ENCODE assay signal across 8 cellular contexts in the genomic region with DNA sequence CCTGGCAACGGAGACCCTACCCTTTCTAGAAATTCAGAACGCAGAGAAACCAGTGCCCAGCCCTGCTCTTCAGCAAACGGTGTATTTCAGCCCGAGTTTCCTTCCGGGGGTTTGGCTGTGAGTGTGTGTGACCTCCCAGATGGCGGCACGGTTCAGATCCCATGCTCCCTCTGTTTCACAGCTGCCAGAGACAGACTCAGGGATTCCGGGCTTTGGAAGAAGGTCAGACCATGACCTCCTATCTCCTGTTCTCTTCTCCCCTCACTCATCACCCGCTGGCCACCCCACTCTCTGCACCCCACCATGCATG.
DNase-seq lines count a peak whose midpoint lies in the region; ATAC-seq and TF ChIP-seq lines count a peak whose summit lies in the region.

No MANE protein-coding gene starts in this region.

- H3K36me3 ChIP-seq in IMR-90 (ENCODE audit: control insufficient read depth, insufficient read depth, low read length), result no peaks in the 10 kb centered on the region

- TF ChIP-seq RAD21 in IMR-90 (IDR thresholded peaks at IDR 0.05; ENCODE audit: low read length), result no peak

- no peaks in the 10 kb centered on the region for H3K4me1 Mint-ChIP-seq in stimulated activated memory B cell treated with anti-CD40 and anti-IgM and Interleukin-4, amounts not matched to agents 10 μg/mL and 1 μg/mL and 100 μg/mL, for 72 hours

- peak overlapping the region; percentile 55; the same call in 1 of the 2 replicates for H3K14ac ChIP-seq in IMR-90 (replicated peaks; ENCODE audit: low read depth, low read length)

- no peak overlapping the region for H3K56ac ChIP-seq in IMR-90 (ENCODE audit: extremely low read depth, insufficient read depth, low read length)

- TF ChIP-seq POLR2A in IMR-90 (IDR thresholded peaks at IDR 0.05; ENCODE audit: low read depth, low read length), result no peak
- TF ChIP-seq POLR2A in lower leg skin (IDR thresholded peaks at IDR 0.05), result no peak

- DNase-seq in IMR-90 (no peak), dorsolateral prefrontal cortex (peak in 1 of 10 donors; percentile 41), lower leg skin (ENCODE audit: low spot score in 2 of 2) (no peak), NAMALWA (ENCODE audit: low spot score) (no peak), GM10248 (ENCODE audit: extremely low spot score) (no peak), NCI-H1417 treated with DMSO at 0.1 percent for 48 hours (lab: John Stamatoyannopoulos, UW) (no peak)
- no peak for DNase-seq in activated naive CD4-positive, alpha-beta T cell treated with Interleukin-2 at 50 U/mL for 16 hours

- no peaks in the 10 kb centered on the region for H3K36me3 Mint-ChIP-seq in stimulated activated memory B cell treated with anti-CD40 and anti-IgM and Interleukin-4, amounts not matched to agents 10 μg/mL and 1 μg/mL and 100 μg/mL, for 72 hours

- peaks cover 10% of the 10 kb centered on the region for H3K9me1 ChIP-seq in IMR-90 (ENCODE audit: insufficient read depth, low read length)

- H3K27ac ChIP-seq in IMR-90 (ENCODE audit: insufficient read depth, low read length) (no peak overlapping the region), dorsolateral prefrontal cortex (peak overlapping the region in 24 of 59 donors; percentile 27 to 94 (median 68))

- no TSS peak for BruUV-seq in IMR-90 (replicated peaks; lab: Mats Ljungman, UMichigan)

- peak; percentile 28 for ATAC-seq in IMR-90 (ENCODE audit: low read depth)
- ATAC-seq in stimulated activated memory B cell treated with anti-CD40 and anti-IgM and Interleukin-4, amounts not matched to agents 10 μg/mL and 1 μg/mL and 100 μg/mL, for 72 hours, result no peak

- H3K4me3 Mint-ChIP-seq in stimulated activated memory B cell treated with anti-CD40 and anti-IgM and Interleukin-4, amounts not matched to agents 10 μg/mL and 1 μg/mL and 100 μg/mL, for 72 hours, result peak overlapping the region; percentile 6

- H4K8ac ChIP-seq in IMR-90 (ENCODE audit: low read depth in 2 of 2, low read length in 2 of 2), result peak overlapping the region; percentile 56; a peak in 3 of 4 replicates

- peaks cover 8% of the 10 kb centered on the region for H3K4me1 ChIP-seq in IMR-90 (ENCODE audit: control insufficient read depth, insufficient read depth, low read length)

- peak overlapping the region; percentile 53; the same call in 1 of the 2 replicates for H3K4me3 ChIP-seq in IMR-90 (ENCODE audit: insufficient read depth, low read depth, low read length)
- H3K4me3 ChIP-seq in dorsolateral prefrontal cortex, result peak overlapping the region in 58 of 59 donors; percentile 49 to 85 (median 71)
- H3K4me3 ChIP-seq in lower leg skin (ENCODE audit: low read depth, poor library complexity, severe bottlenecking), result peak overlapping the region; percentile 47

- H2AK9ac ChIP-seq in IMR-90 (replicated peaks; ENCODE audit: low read depth, low read length, poor library complexity), result no peak overlapping the region

- H2BK15ac ChIP-seq in IMR-90 (ENCODE audit: low read depth, low read length), result no peak overlapping the region; the same call in 2 of the 3 replicates

- H2AFZ ChIP-seq in IMR-90 (replicated peaks; ENCODE audit: low read length, poor library complexity), result peak overlapping the region; percentile 95

- H3K27me3 ChIP-seq in IMR-90 (ENCODE audit: control insufficient read depth, insufficient read depth, low read length), result no peaks in the 10 kb centered on the region
- peaks cover 0 to 26% (median 0%) of the 10 kb centered on the region in 45 donors for H3K27me3 ChIP-seq in dorsolateral prefrontal cortex

- peak overlapping the region; percentile 2; the same call in 1 of the 2 replicates for H2AK5ac ChIP-seq in IMR-90 (ENCODE audit: low read depth, low read length)

- H4K20me1 ChIP-seq in IMR-90 (ENCODE audit: insufficient read depth, low read length), result no peaks in the 10 kb centered on the region

- WGBS in IMR-90 (ENCODE audit: extremely low coverage in 2 of 2, insufficient read length in 1 of 2), 2 experiments, result no CpG with 5 or more reads among the region's 9 CpGs
- 13 to 17% methylated on average over 5 to 7 of the region's 9 CpGs for WGBS in lower leg skin, 2 donors

- no peak overlapping the region for H2BK5ac ChIP-seq in IMR-90 (ENCODE audit: low read depth, low read length, poor library complexity, severe bottlenecking)

- dilution Hi-C loops in IMR-90 (cut with HindIII; ENCODE audit: low sequenced_read_pairs, unreplicated experiment), result no loop called here

- H3K27ac Mint-ChIP-seq in stimulated activated memory B cell treated with anti-CD40 and anti-IgM and Interleukin-4, amounts not matched to agents 10 μg/mL and 1 μg/mL and 100 μg/mL, for 72 hours, result no peak overlapping the region

- no peak overlapping the region; the same call in 1 of the 2 replicates for H3K18ac ChIP-seq in IMR-90 (ENCODE audit: low read depth, low read length)

- intact Hi-C loops in IMR-90 (cut with micrococcal nuclease), result loop anchor here (2.0 kb wide), 2 partner anchors 256 to 318 kb away; partner anchors contain the start of gene CADM1
- intact Hi-C loops in dorsolateral prefrontal cortex (cut with DNase I), result no loop called here
- intact Hi-C loops in lower leg skin (cut with DNase I; ENCODE audit: low total_unique reads), result no loop called here

- no peak overlapping the region for H3K23ac ChIP-seq in IMR-90 (ENCODE audit: low read depth, low read length)

- H2BK20ac ChIP-seq in IMR-90 (ENCODE audit: low read depth, low read length), result no peak overlapping the region

- H3K9ac ChIP-seq in IMR-90 (ENCODE audit: low read depth, low read length), result peak overlapping the region; percentile 77; the same call in 1 of the 2 replicates

- peak overlapping the region; percentile 6; the same call in 1 of the 2 replicates for H4K5ac ChIP-seq in IMR-90 (ENCODE audit: low read depth, low read length)

- H3K9me3 Mint-ChIP-seq in stimulated activated memory B cell treated with anti-CD40 and anti-IgM and Interleukin-4, amounts not matched to agents 10 μg/mL and 1 μg/mL and 100 μg/mL, for 72 hours, result no peaks in the 10 kb centered on the region

- H3K9me3 ChIP-seq in IMR-90 (ENCODE audit: control insufficient read depth, insufficient read depth, low read length), result no peaks in the 10 kb centered on the region

- no peak for TF ChIP-seq CTCF in IMR-90 (conservative IDR thresholded peaks at IDR 0.05; ENCODE audit: low read depth, low read length)
- no peak for TF ChIP-seq CTCF in dorsolateral prefrontal cortex (IDR thresholded peaks at IDR 0.05 in 54 of 56, conservative IDR thresholded peaks at IDR 0.05 in 2 of 56; ENCODE audit: low read depth in 1 of 56, partially characterized antibody in 56 of 56)
- no peak for TF ChIP-seq CTCF in lower leg skin (IDR thresholded peaks at IDR 0.05)
- no peak for TF ChIP-seq CTCF in GM10248 (IDR thresholded peaks at IDR 0.05; ENCODE audit: control extremely low read depth, extremely low read depth, low read depth, missing control alignments)

- POLR2A ChIA-PET in IMR-90 (lab: Charles Lee; ENCODE audit: unreplicated experiment), result no interaction called here
- POLR2A ChIA-PET in GM10248 (lab: Yijun Ruan, JAX), result no interaction called here

- CTCF ChIA-PET in IMR-90 (lab: Yijun Ruan, JAX) (interaction anchor here (1.2 kb wide), 1 partner anchor 19 kb away, joined by 3 read pairs; no protein-coding TSS in a partner anchor), GM10248 (lab: Yijun Ruan, JAX) (no interaction called here)

- H4K91ac ChIP-seq in IMR-90 (ENCODE audit: insufficient read depth, low read depth, low read length), result no peak overlapping the region

- in situ Hi-C loops in IMR-90 (cut with MboI; ENCODE audit: low sequenced_read_pairs), result no loop called here

- peak overlapping the region; percentile 3; the same call in 1 of the 2 replicates for H2BK120ac ChIP-seq in IMR-90 (ENCODE audit: low read depth, low read length)

- peaks cover 40% of the 10 kb centered on the region for H3K27me3 Mint-ChIP-seq in stimulated activated memory B cell treated with anti-CD40 and anti-IgM and Interleukin-4, amounts not matched to agents 10 μg/mL and 1 μg/mL and 100 μg/mL, for 72 hours

- H3K79me1 ChIP-seq in IMR-90 (ENCODE audit: low read depth in 1 of 2, low read length in 2 of 2), result no peaks in the 10 kb centered on the region

- peak overlapping the region; percentile 82 for H3K4ac ChIP-seq in IMR-90 (ENCODE audit: low read depth, low read length)

- peak overlapping the region; percentile 30; the same call in 1 of the 2 replicates for H3K4me2 ChIP-seq in IMR-90 (ENCODE audit: low read depth, low read length)

TF ChIP-seq in IMR-90, 13 proteins besides CTCF, POLR2A, EP300 and RAD21:
- TF ChIP-seq, protein P1, sequence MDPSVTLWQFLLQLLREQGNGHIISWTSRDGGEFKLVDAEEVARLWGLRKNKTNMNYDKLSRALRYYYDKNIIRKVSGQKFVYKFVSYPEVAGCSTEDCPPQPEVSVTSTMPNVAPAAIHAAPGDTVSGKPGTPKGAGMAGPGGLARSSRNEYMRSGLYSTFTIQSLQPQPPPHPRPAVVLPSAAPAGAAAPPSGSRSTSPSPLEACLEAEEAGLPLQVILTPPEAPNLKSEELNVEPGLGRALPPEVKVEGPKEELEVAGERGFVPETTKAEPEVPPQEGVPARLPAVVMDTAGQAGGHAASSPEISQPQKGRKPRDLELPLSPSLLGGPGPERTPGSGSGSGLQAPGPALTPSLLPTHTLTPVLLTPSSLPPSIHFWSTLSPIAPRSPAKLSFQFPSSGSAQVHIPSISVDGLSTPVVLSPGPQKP (IDR thresholded peaks at IDR 0.05; ENCODE audit: borderline replicate concordance, low read depth, low read length), result no peak
- TF ChIP-seq NFE2L2 (IDR thresholded peaks at IDR 0.05; ENCODE audit: low read depth, low read length), result no peak
- no peak for TF ChIP-seq SMC3 (IDR thresholded peaks at IDR 0.05; ENCODE audit: low read depth, low read length)
- TF ChIP-seq BHLHE40 (IDR thresholded peaks at IDR 0.05; ENCODE audit: low read depth, low read length), result no peak
- no peak for TF ChIP-seq MAZ (IDR thresholded peaks at IDR 0.05; ENCODE audit: borderline replicate concordance, low read depth, low read length)
- no peak for TF ChIP-seq MAFK (IDR thresholded peaks at IDR 0.05; ENCODE audit: low read depth, low read length)
